9 cellular contexts compared by ENCODE assay signal in the genomic region with DNA sequence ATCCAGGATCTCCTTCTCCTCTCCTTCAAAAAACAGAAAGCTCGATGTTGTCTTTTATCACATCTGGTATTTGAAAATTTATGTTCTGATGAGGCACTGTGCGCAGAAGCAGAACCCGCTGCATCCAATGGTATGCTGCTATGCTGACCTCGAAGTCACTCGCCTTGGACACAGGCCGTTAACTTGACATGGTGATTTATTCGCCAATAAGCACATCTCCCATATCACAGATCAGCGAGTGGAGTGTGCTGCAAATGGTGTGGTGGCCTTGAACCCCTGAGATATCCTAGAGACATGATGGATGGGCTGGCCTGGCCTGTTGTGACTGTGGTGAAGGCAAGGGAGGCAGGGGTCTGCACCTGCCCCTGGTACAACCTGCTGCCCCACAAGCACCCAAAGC.
"Had no signal": no experiment of that assay in that cellular context is flagged by ENCODE, and none has a peak within 500 bp of the region (broad histone marks: within the 10 kb centered on the region; RNA-seq: fewer than 3 reads in every experiment).

No MANE protein-coding gene starts in this region.

- H3K4me3 Mint-ChIP-seq: GM23338, H9, IgD-negative memory B cell had no signal

- DNase-seq: H9, HCEC 1CT, KBM-7 had no signal

- H3K4me3 ChIP-seq: GM23338 had no signal

- H3K4me1 Mint-ChIP-seq: GM23338, H9, IgD-negative memory B cell had no signal

- FAIRE-seq: H1, H54, HepG2 had no signal

- H3K27ac ChIP-seq: HL-60 had no signal

- H3K36me3 Mint-ChIP-seq: IgD-negative memory B cell had no signal

- H3K27ac Mint-ChIP-seq: GM23338, H9, IgD-negative memory B cell had no signal

- ATAC-seq: GM23338, HepG2 had no signal
